In genomic region chr10:112140110-112140755, GRCh38 we compare ENCODE assay signal across 8 cellular contexts. TPM values are rescaled to one million over a fixed set of nuclear protein-coding genes. Genes with fewer than 3 reads are reported as not detected.
DNase-seq lines count a peak whose midpoint lies in the region; ATAC-seq and TF ChIP-seq lines count a peak whose summit lies in the region.

No MANE protein-coding gene starts in this region.

- no peak overlapping the region for H3K27ac ChIP-seq in RWPE1
- H3K27ac ChIP-seq in prostate gland = no peak overlapping the region

- no peaks in the 10 kb centered on the region for H3K36me3 ChIP-seq in prostate gland

- ATAC-seq in GM21786 (IDR thresholded peaks at IDR 0.05; ENCODE audit: unreplicated experiment) = peak; percentile 99

- CTCF ChIA-PET in RWPE1 (lab: Yijun Ruan, JAX) = interaction anchor here (0.5 to 2.1 kb wide), 9 partner anchors 10 to 1821 kb away, joined by 3 to 8 read pairs (median 4); no protein-coding TSS in a partner anchor

- H3K4me1 ChIP-seq in prostate gland (replicated peaks) = no peaks in the 10 kb centered on the region

- no peaks in the 10 kb centered on the region for H3K9me3 ChIP-seq in prostate gland

- DNase-seq in GM04504 (ENCODE audit: low read depth) (peak; percentile 29), RWPE1 (ENCODE audit: low spot score) (peak; percentile 93), glomerular endothelial cell (ENCODE audit: extremely low read depth, low read depth, low spot score) (peak; percentile 27), prostate gland (ENCODE audit: low spot score) (peak; percentile 25), cortex of kidney (lab: John Stamatoyannopoulos, UW) (no peak)
- peak; percentile 69 for DNase-seq in Jurkat, Clone E6-1 (ENCODE audit: low read depth, low spot score)
- DNase-seq in activated effector memory CD4-positive, alpha-beta T cell treated with Interleukin-2 at 50 U/mL for 16 hours = peak; percentile 45

- intact Hi-C loops in prostate gland (cut with DNase I) = no loop called here

- TF ChIP-seq CTCF in RWPE1 (conservative IDR thresholded peaks at IDR 0.05; ENCODE audit: low read depth) = peak; percentile 88
- peak; percentile 50 to 73 (median 66) for TF ChIP-seq CTCF in prostate gland (IDR thresholded peaks at IDR 0.05)

- H3K27me3 ChIP-seq in prostate gland (replicated peaks; ENCODE audit: insufficient read depth) = no peaks in the 10 kb centered on the region

- H3K4me3 ChIP-seq in Jurkat, Clone E6-1 (ENCODE audit: low read length) = no peak overlapping the region
- no peak overlapping the region for H3K4me3 ChIP-seq in prostate gland

- POLR2A ChIA-PET in RWPE1 (lab: Yijun Ruan, JAX; ENCODE audit: low non-redundant PET) = no interaction called here

- TF ChIP-seq POLR2A in prostate gland (IDR thresholded peaks at IDR 0.05) = no peak

- 19% methylated on average over 10 of the region's 10 CpGs for WGBS in prostate gland

RNA-seq across cellular contexts. Expression of gene GPAM, which starts 43.3 kb away (rescaled TPM):
- 6.3 TPM for polyA plus RNA-seq in Jurkat, Clone E6-1 (2012; ENCODE audit: insufficient read depth, insufficient read length)
- total RNA-seq in glomerular endothelial cell = 5.2 TPM in 2 replicates
- 10 to 100 TPM in 1 of 2 donors, 1 to 10 TPM in 1; 4.2 to 14.9 TPM for total RNA-seq in prostate gland
